ENCODE assay signal across 1 cellular context in genomic region chr10:26931223-26931622, GRCh38.
A peak's percentile ranks its signal among the peaks of the same experiment; 100 is the strongest.
TF ChIP-seq lines count a peak whose summit lies in the region.

No MANE protein-coding gene starts in this region.

TF ChIP-seq in HepG2, 621 proteins besides CTCF, POLR2A, EP300 and RAD21 (continued from another document and continues in another):
- TF ChIP-seq CREB3 (CRISPR knock-in tag; IDR thresholded peaks at IDR 0.05): no peak
- peak; percentile 31 for TF ChIP-seq XRCC5 (optimal IDR thresholded peaks at IDR 0.05; ENCODE audit: low read length)
- no peak for TF ChIP-seq SKI (IDR thresholded peaks at IDR 0.05; ENCODE audit: partially characterized antibody)
- no peak for TF ChIP-seq NR1H2 (CRISPR knock-in tag; IDR thresholded peaks at IDR 0.05; ENCODE audit: borderline replicate concordance, low read depth)
- TF ChIP-seq ARNT (IDR thresholded peaks at IDR 0.05): no peak
- no peak for TF ChIP-seq ZNF264 (CRISPR knock-in tag; IDR thresholded peaks at IDR 0.05)
- TF ChIP-seq PHF20 (CRISPR knock-in tag; IDR thresholded peaks at IDR 0.05): 0 out of 2 replicates have a peak, but pooled peaks have one; percentile 22
- TF ChIP-seq FOXK2 (IDR thresholded peaks at IDR 0.05): no peak
- TF ChIP-seq MYPOP (CRISPR knock-in tag; IDR thresholded peaks at IDR 0.05): no peak
- TF ChIP-seq HOXA5 (CRISPR knock-in tag; IDR thresholded peaks at IDR 0.05): no peak
- no peak for TF ChIP-seq ZNF891 (CRISPR knock-in tag; IDR thresholded peaks at IDR 0.05)
- TF ChIP-seq, protein P1, sequence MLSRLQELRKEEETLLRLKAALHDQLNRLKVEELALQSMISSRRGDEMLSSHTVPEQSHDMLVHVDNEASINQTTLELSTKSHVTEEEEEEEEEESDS (CRISPR knock-in tag; IDR thresholded peaks at IDR 0.05; ENCODE audit: borderline replicate concordance): no peak
- TF ChIP-seq ZNF850 (CRISPR knock-in tag; conservative IDR thresholded peaks at IDR 0.05): no peak
- no peak for TF ChIP-seq ZFP90 (CRISPR knock-in tag; IDR thresholded peaks at IDR 0.05; ENCODE audit: borderline replicate concordance)
- TF ChIP-seq KIAA2018 (CRISPR knock-in tag; IDR thresholded peaks at IDR 0.05; ENCODE audit: borderline replicate concordance): no peak
- peak; percentile 44; the same call in 1 of the 2 replicates for TF ChIP-seq ZGPAT (CRISPR knock-in tag; IDR thresholded peaks at IDR 0.05)
- TF ChIP-seq MED13 (CRISPR knock-in tag; IDR thresholded peaks at IDR 0.05): no peak
- TF ChIP-seq NFYC (CRISPR knock-in tag; IDR thresholded peaks at IDR 0.05): no peak
- TF ChIP-seq, protein P2, sequence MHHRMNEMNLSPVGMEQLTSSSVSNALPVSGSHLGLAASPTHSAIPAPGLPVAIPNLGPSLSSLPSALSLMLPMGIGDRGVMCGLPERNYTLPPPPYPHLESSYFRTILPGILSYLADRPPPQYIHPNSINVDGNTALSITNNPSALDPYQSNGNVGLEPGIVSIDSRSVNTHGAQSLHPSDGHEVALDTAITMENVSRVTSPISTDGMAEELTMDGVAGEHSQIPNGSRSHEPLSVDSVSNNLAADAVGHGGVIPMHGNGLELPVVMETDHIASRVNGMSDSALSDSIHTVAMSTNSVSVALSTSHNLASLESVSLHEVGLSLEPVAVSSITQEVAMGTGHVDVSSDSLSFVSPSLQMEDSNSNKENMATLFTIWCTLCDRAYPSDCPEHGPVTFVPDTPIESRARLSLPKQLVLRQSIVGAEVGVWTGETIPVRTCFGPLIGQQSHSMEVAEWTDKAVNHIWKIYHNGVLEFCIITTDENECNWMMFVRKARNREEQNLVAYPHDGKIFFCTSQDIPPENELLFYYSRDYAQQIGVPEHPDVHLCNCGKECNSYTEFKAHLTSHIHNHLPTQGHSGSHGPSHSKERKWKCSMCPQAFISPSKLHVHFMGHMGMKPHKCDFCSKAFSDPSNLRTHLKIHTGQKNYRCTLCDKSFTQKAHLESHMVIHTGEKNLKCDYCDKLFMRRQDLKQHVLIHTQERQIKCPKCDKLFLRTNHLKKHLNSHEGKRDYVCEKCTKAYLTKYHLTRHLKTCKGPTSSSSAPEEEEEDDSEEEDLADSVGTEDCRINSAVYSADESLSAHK (CRISPR knock-in tag; IDR thresholded peaks at IDR 0.05; ENCODE audit: borderline replicate concordance): no peak
- TF ChIP-seq ATF7 (IDR thresholded peaks at IDR 0.05): no peak
- no peak for TF ChIP-seq ATF7 (CRISPR knock-in tag; IDR thresholded peaks at IDR 0.05)
- TF ChIP-seq CBX1 (IDR thresholded peaks at IDR 0.05; ENCODE audit: low read depth): no peak
- no peak for TF ChIP-seq ZNF292 (CRISPR knock-in tag; IDR thresholded peaks at IDR 0.05; ENCODE audit: borderline replicate concordance, low read depth)
- TF ChIP-seq ISL2 (CRISPR knock-in tag; IDR thresholded peaks at IDR 0.05): no peak
- TF ChIP-seq SNRNP70 (IDR thresholded peaks at IDR 0.05; ENCODE audit: low read depth, low read length): no peak
- TF ChIP-seq GABPA (IDR thresholded peaks at IDR 0.05; ENCODE audit: low read depth, low read length): no peak; the same call in 1 of the 2 replicates
- peak; percentile 56 for TF ChIP-seq GABPA (CRISPR knock-in tag; IDR thresholded peaks at IDR 0.05; ENCODE audit: low read depth)
- no peak for TF ChIP-seq FIP1L1 (IDR thresholded peaks at IDR 0.05; ENCODE audit: borderline replicate concordance, insufficient read depth, low read depth, low read length)
- no peak for TF ChIP-seq TRIM24 (CRISPR knock-in tag; IDR thresholded peaks at IDR 0.05)
- no peak for TF ChIP-seq ZNF841 (CRISPR knock-in tag; IDR thresholded peaks at IDR 0.05; ENCODE audit: borderline replicate concordance)
- no peak for TF ChIP-seq ZNF660 (CRISPR knock-in tag; IDR thresholded peaks at IDR 0.05; ENCODE audit: borderline replicate concordance, low read depth)
- no peak for TF ChIP-seq ZNF776 (CRISPR knock-in tag; IDR thresholded peaks at IDR 0.05)
- no peak for TF ChIP-seq ZNF367 (CRISPR knock-in tag; IDR thresholded peaks at IDR 0.05; ENCODE audit: borderline replicate concordance)
- TF ChIP-seq, protein P3, sequence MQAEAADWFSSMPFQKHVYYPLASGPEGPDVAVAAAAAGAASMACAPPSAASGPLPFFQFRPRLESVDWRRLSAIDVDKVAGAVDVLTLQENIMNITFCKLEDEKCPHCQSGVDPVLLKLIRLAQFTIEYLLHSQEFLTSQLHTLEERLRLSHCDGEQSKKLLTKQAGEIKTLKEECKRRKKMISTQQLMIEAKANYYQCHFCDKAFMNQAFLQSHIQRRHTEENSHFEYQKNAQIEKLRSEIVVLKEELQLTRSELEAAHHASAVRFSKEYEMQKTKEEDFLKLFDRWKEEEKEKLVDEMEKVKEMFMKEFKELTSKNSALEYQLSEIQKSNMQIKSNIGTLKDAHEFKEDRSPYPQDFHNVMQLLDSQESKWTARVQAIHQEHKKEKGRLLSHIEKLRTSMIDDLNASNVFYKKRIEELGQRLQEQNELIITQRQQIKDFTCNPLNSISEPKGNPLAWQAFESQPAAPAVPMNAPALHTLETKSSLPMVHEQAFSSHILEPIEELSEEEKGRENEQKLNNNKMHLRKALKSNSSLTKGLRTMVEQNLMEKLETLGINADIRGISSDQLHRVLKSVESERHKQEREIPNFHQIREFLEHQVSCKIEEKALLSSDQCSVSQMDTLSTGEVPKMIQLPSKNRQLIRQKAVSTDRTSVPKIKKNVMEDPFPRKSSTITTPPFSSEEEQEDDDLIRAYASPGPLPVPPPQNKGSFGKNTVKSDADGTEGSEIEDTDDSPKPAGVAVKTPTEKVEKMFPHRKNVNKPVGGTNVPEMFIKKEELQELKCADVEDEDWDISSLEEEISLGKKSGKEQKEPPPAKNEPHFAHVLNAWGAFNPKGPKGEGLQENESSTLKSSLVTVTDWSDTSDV (CRISPR knock-in tag; IDR thresholded peaks at IDR 0.05): no peak
- TF ChIP-seq, protein P4, sequence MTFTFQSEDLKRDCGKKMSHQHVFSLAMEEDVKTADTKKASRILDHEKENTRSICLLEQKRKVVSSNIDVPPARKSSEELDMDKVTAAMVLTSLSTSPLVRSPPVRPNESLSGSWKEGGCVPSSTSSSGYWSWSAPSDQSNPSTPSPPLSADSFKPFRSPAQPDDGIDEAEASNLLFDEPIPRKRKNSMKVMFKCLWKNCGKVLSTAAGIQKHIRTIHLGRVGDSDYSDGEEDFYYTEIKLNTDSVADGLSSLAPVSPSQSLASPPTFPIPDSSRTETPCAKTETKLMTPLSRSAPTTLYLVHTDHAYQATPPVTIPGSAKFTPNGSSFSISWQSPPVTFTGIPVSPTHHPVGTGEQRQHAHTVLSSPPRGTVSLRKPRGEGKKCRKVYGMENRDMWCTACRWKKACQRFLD (CRISPR knock-in tag; IDR thresholded peaks at IDR 0.05; ENCODE audit: borderline replicate concordance): no peak
- no peak for TF ChIP-seq NFE2L1 (CRISPR knock-in tag; IDR thresholded peaks at IDR 0.05; ENCODE audit: borderline replicate concordance)
- no peak for TF ChIP-seq SP2 (CRISPR knock-in tag; IDR thresholded peaks at IDR 0.05)
- TF ChIP-seq ZNF260 (CRISPR knock-in tag; IDR thresholded peaks at IDR 0.05; ENCODE audit: borderline replicate concordance, low read depth): no peak
- no peak for TF ChIP-seq ZNF12 (CRISPR knock-in tag; IDR thresholded peaks at IDR 0.05)
- TF ChIP-seq YY1 (IDR thresholded peaks at IDR 0.05; ENCODE audit: insufficient read depth, insufficient replicate concordance, low read depth, low read length): peak; percentile 16
